Comparison of ENCODE assay signal across 8 cellular contexts in genomic region chr20:20824924-20825584, GRCh38.
DNase-seq lines count a peak whose midpoint lies in the region; TF ChIP-seq lines count a peak whose summit lies in the region.

No MANE protein-coding gene starts in this region.

- H4K20me1 ChIP-seq in OCI-LY7 (ENCODE audit: insufficient read depth, low read length) = no peaks in the 10 kb centered on the region

- no peaks in the 10 kb centered on the region for H3K79me2 ChIP-seq in OCI-LY7 (ENCODE audit: insufficient read depth, low read depth, low read length)
- H3K79me2 ChIP-seq in parathyroid adenoma = no peaks in the 10 kb centered on the region

- peak; percentile 50 for DNase-seq in NK-92 treated with Interleukin-12 subunit alpha and Interleukin-12 subunit beta, amount 100 ng/mL, for 24 hours (lab: John Stamatoyannopoulos, UW)
- DNase-seq in NK-92 (lab: John Stamatoyannopoulos, UW; ENCODE audit: unreplicated experiment) (no peak), HPDE6-E6E7 (ENCODE audit: extremely low spot score) (peak; percentile 49), OCI-LY7 (ENCODE audit: low spot score) (peak; percentile 44), activated T-helper 1 cell treated with Interleukin-2 at 50 U/mL for 16 hours (ENCODE audit: low read depth) (peak; percentile 5), globus pallidus (ENCODE audit: low spot score) (peak; percentile 57), uterus (peak; percentile 30 to 31)

- CTCF ChIA-PET in OCI-LY7 (lab: Charles Lee; ENCODE audit: unreplicated experiment) = no interaction called here

- POLR2A ChIA-PET in OCI-LY7 (lab: Charles Lee) = interaction anchor here (0.9 kb wide), 1 partner anchor 14 kb away, joined by 3 read pairs; no protein-coding TSS in a partner anchor

- H3K9me3 ChIP-seq in OCI-LY7 (ENCODE audit: low read length) = no peaks in the 10 kb centered on the region
- H3K9me3 ChIP-seq in parathyroid adenoma (ENCODE audit: control insufficient read depth, low read length) = no peaks in the 10 kb centered on the region
- H3K9me3 ChIP-seq in uterus = no peaks in the 10 kb centered on the region

- no peaks in the 10 kb centered on the region for H3K9me2 ChIP-seq in OCI-LY7 (ENCODE audit: insufficient read depth, low read length)

- intact Hi-C loops in OCI-LY7 (cut with micrococcal nuclease; ENCODE audit: unreplicated experiment) (loop anchor here (1.0 kb wide), 1 partner anchor 161 kb away; no protein-coding TSS in a partner anchor), uterus (cut with DNase I; ENCODE audit: low total_unique reads) (no loop called here)

- H3K27me3 ChIP-seq in parathyroid adenoma (ENCODE audit: control insufficient read depth, insufficient read depth, low read length) = no peaks in the 10 kb centered on the region
- no peaks in the 10 kb centered on the region for H3K27me3 ChIP-seq in uterus

- no peak overlapping the region for H2AFZ ChIP-seq in OCI-LY7 (ENCODE audit: low read length)
- H2AFZ ChIP-seq in parathyroid adenoma = peak overlapping the region; percentile 48

- H3K4me3 ChIP-seq in OCI-LY7 (ENCODE audit: low read depth, low read length, poor library complexity, severe bottlenecking) (no peak overlapping the region), parathyroid adenoma (ENCODE audit: low read depth, low read length) (no peak overlapping the region), uterus (no peak overlapping the region)

- H3K4me1 ChIP-seq in OCI-LY7 (ENCODE audit: insufficient read depth, low read length, poor library complexity, severe bottlenecking) (no peaks in the 10 kb centered on the region), parathyroid adenoma (no peaks in the 10 kb centered on the region), uterus (no peaks in the 10 kb centered on the region)

- no peak overlapping the region for H3K4me2 ChIP-seq in OCI-LY7 (ENCODE audit: low read length)
- no peak overlapping the region for H3K4me2 ChIP-seq in parathyroid adenoma (ENCODE audit: low read length)

- H3K9ac ChIP-seq in parathyroid adenoma = no peak overlapping the region

- TF ChIP-seq CTCF in OCI-LY7 (conservative IDR thresholded peaks at IDR 0.05; ENCODE audit: low read length) = peak; percentile 82
- peak; percentile 84 for TF ChIP-seq CTCF in parathyroid adenoma (IDR thresholded peaks at IDR 0.05)
- TF ChIP-seq CTCF in uterus (IDR thresholded peaks at IDR 0.05) = peak; percentile 43 to 63 (median 60)

- H3K36me3 ChIP-seq in OCI-LY7 (ENCODE audit: insufficient read depth, low read length) (no peaks in the 10 kb centered on the region), parathyroid adenoma (ENCODE audit: control insufficient read depth, insufficient read depth, low read length) (no peaks in the 10 kb centered on the region), uterus (no peaks in the 10 kb centered on the region)

- no TSS peak for BruUV-seq in OCI-LY7 (replicated peaks; lab: Mats Ljungman, UMichigan)

- TF ChIP-seq POLR2A in uterus (IDR thresholded peaks at IDR 0.05) = no peak

- H3K27ac ChIP-seq in OCI-LY7 (ENCODE audit: low read depth, low read length, poor library complexity, severe bottlenecking) = no peak overlapping the region
- no peak overlapping the region for H3K27ac ChIP-seq in parathyroid adenoma
- no peak overlapping the region for H3K27ac ChIP-seq in uterus
